In the genomic region with DNA sequence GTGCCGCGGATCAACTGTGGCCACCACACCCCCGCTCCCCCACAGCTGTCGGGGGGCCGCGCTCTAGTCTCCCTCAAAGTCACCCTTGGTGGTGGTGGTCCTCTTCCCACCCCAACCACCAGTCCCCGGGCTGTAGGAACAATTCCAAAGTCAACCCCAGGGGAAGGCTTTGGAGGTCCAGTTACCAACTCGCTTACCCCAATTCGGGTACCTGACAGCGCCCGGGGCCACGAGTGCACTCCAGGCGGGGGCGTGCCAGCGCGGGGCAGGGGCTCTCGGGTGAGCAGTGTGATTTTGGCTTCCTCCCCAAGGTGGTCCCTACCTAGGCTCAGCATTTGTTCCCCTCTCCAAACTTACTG, we compare ENCODE assay signal across 1 cellular context.
TF ChIP-seq lines count a peak whose summit lies in the region.

No MANE protein-coding gene starts in this region.

TF ChIP-seq in WTC11, 78 proteins besides CTCF, POLR2A, EP300 and RAD21 (continued from another document):
- TF ChIP-seq, protein P1, sequence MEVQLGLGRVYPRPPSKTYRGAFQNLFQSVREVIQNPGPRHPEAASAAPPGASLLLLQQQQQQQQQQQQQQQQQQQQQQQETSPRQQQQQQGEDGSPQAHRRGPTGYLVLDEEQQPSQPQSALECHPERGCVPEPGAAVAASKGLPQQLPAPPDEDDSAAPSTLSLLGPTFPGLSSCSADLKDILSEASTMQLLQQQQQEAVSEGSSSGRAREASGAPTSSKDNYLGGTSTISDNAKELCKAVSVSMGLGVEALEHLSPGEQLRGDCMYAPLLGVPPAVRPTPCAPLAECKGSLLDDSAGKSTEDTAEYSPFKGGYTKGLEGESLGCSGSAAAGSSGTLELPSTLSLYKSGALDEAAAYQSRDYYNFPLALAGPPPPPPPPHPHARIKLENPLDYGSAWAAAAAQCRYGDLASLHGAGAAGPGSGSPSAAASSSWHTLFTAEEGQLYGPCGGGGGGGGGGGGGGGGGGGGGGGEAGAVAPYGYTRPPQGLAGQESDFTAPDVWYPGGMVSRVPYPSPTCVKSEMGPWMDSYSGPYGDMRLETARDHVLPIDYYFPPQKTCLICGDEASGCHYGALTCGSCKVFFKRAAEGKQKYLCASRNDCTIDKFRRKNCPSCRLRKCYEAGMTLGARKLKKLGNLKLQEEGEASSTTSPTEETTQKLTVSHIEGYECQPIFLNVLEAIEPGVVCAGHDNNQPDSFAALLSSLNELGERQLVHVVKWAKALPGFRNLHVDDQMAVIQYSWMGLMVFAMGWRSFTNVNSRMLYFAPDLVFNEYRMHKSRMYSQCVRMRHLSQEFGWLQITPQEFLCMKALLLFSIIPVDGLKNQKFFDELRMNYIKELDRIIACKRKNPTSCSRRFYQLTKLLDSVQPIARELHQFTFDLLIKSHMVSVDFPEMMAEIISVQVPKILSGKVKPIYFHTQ (CRISPR knock-in tag; IDR thresholded peaks at IDR 0.05): no peak
- TF ChIP-seq, protein P2, sequence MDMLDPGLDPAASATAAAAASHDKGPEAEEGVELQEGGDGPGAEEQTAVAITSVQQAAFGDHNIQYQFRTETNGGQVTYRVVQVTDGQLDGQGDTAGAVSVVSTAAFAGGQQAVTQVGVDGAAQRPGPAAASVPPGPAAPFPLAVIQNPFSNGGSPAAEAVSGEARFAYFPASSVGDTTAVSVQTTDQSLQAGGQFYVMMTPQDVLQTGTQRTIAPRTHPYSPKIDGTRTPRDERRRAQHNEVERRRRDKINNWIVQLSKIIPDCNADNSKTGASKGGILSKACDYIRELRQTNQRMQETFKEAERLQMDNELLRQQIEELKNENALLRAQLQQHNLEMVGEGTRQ (CRISPR knock-in tag; IDR thresholded peaks at IDR 0.05): no peak
- TF ChIP-seq MXD4 (CRISPR knock-in tag; IDR thresholded peaks at IDR 0.05; ENCODE audit: borderline replicate concordance) (no peak), ZNF232 (CRISPR knock-in tag; IDR thresholded peaks at IDR 0.05) (no peak), SOX15 (CRISPR knock-in tag; IDR thresholded peaks at IDR 0.05) (no peak), NFE2L1 (CRISPR knock-in tag; IDR thresholded peaks at IDR 0.05) (no peak)
- TF ChIP-seq, protein P3, sequence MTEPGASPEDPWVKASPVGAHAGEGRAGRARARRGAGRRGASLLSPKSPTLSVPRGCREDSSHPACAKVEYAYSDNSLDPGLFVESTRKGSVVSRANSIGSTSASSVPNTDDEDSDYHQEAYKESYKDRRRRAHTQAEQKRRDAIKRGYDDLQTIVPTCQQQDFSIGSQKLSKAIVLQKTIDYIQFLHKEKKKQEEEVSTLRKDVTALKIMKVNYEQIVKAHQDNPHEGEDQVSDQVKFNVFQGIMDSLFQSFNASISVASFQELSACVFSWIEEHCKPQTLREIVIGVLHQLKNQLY (CRISPR knock-in tag; IDR thresholded peaks at IDR 0.05): no peak
- TF ChIP-seq, protein P4, sequence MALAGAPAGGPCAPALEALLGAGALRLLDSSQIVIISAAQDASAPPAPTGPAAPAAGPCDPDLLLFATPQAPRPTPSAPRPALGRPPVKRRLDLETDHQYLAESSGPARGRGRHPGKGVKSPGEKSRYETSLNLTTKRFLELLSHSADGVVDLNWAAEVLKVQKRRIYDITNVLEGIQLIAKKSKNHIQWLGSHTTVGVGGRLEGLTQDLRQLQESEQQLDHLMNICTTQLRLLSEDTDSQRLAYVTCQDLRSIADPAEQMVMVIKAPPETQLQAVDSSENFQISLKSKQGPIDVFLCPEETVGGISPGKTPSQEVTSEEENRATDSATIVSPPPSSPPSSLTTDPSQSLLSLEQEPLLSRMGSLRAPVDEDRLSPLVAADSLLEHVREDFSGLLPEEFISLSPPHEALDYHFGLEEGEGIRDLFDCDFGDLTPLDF (CRISPR knock-in tag; IDR thresholded peaks at IDR 0.05): no peak
TF ChIP-seq in WTC11: peak in this region for 0.
